ENCODE assay signal across 11 cellular contexts in genomic region chr9:98097836-98098235, GRCh38. TPM values are rescaled to one million over a fixed set of nuclear protein-coding genes. Genes with fewer than 3 reads are reported as not detected.
DNase-seq lines count a peak whose midpoint lies in the region; ATAC-seq and TF ChIP-seq lines count a peak whose summit lies in the region.
"Had no signal": no experiment of that assay in that cellular context is flagged by ENCODE, and none has a peak within 500 bp of the region (broad histone marks: within the 10 kb centered on the region; RNA-seq: fewer than 3 reads in every experiment).

No MANE protein-coding gene starts in this region.

- peaks cover 0 to 3% of the 10 kb centered on the region in 2 experiments; a peak in 1 of 4 replicates for H3K4me1 ChIP-seq in SK-N-SH (ENCODE audit: control insufficient read depth in 1 of 2, insufficient read depth in 2 of 2, low read depth in 1 of 2, low read length in 1 of 2)
- H3K4me1 ChIP-seq in heart left ventricle, result peaks cover 0 to 34% (median 0%) of the 10 kb centered on the region in 12 donors
- H3K4me1 ChIP-seq: vagina had no signal

- peaks cover 70% of the 10 kb centered on the region for H3K4me1 Mint-ChIP-seq in activated T-cell treated with anti-CD3 and anti-CD28 coated beads, Interleukin-2, amount 50 U/mL, for 24 hours (ENCODE audit: low read depth)
- H3K4me1 Mint-ChIP-seq in T-helper 1 cell treated with Interleukin-12 subunit alpha and Interleukin-12 subunit beta and Interleukin-4 antibody, amounts not matched to agents 30 μg/mL and 1 μg/mL, for 36 hours (ENCODE audit: low read depth), result peaks cover 66% of the 10 kb centered on the region
- H3K4me1 Mint-ChIP-seq in central memory CD8-positive, alpha-beta T cell, result peaks cover 67% of the 10 kb centered on the region
- peaks cover 67% of the 10 kb centered on the region for H3K4me1 Mint-ChIP-seq in stimulated activated naive CD8-positive, alpha-beta T cell treated with anti-CD3 and anti-CD28 coated beads, Interleukin-15, Interleukin-2, amounts not matched to agents 100 ng/mL and 50 ng/mL, for 24 hours (ENCODE audit: low read depth)

- no peak overlapping the region for H2AFZ ChIP-seq in SK-N-SH (ENCODE audit: low read depth)

- intact Hi-C loops in heart left ventricle (cut with DNase I), result no loop called here

- H3K36me3 ChIP-seq in SK-N-SH (replicated peaks in 1 of 2; ENCODE audit: control insufficient read depth in 1 of 2, insufficient read depth in 2 of 2, low read length in 1 of 2) (peaks cover 0 to 3% of the 10 kb centered on the region in 2 experiments), heart left ventricle (peaks cover 0 to 57% (median 0%) of the 10 kb centered on the region in 9 donors)

- no peaks in the 10 kb centered on the region for H3K9me2 ChIP-seq in SK-N-SH

- WGBS in SK-N-SH (ENCODE audit: low lambda C conversion rate), result 92% methylated on average over 4 of the region's 4 CpGs
- WGBS in heart left ventricle, 4 donors, result 87 to 90% (median 89%) methylated on average over 4 of the region's 4 CpGs

- H3K9me3 ChIP-seq in SK-N-SH, result no peaks in the 10 kb centered on the region
- no peaks in the 10 kb centered on the region for H3K9me3 ChIP-seq in heart left ventricle
- H3K9me3 ChIP-seq: vagina had no signal

- no peak overlapping the region for H3K4me2 ChIP-seq in SK-N-SH

- H3K79me2 ChIP-seq in SK-N-SH (ENCODE audit: insufficient read depth), result no peaks in the 10 kb centered on the region

- CTCF ChIA-PET in SK-N-SH (lab: Yijun Ruan, JAX), result interaction anchor here (1.3 kb wide), 2 partner anchors 12 to 157 kb away, joined by 3 read pairs; partner anchors contain the start of gene TBC1D2

- TF ChIP-seq RAD21 in SK-N-SH (IDR thresholded peaks at IDR 0.05; ENCODE audit: low read length), result no peak

- no peaks in the 10 kb centered on the region for H3F3A ChIP-seq in SK-N-SH (replicated peaks; ENCODE audit: insufficient read depth)

- H4K20me1 ChIP-seq in SK-N-SH (ENCODE audit: insufficient read depth), result no peaks in the 10 kb centered on the region

- H3K9me3 Mint-ChIP-seq in activated T-cell treated with anti-CD3 and anti-CD28 coated beads, Interleukin-2, amount 50 U/mL, for 24 hours, result no peaks in the 10 kb centered on the region
- no peaks in the 10 kb centered on the region for H3K9me3 Mint-ChIP-seq in T-helper 1 cell treated with Interleukin-12 subunit alpha and Interleukin-12 subunit beta and Interleukin-4 antibody, amounts not matched to agents 30 μg/mL and 1 μg/mL, for 36 hours
- no peaks in the 10 kb centered on the region for H3K9me3 Mint-ChIP-seq in central memory CD8-positive, alpha-beta T cell
- H3K9me3 Mint-ChIP-seq in stimulated activated naive CD8-positive, alpha-beta T cell treated with anti-CD3 and anti-CD28 coated beads, Interleukin-15, Interleukin-2, amounts not matched to agents 100 ng/mL and 50 ng/mL, for 24 hours, result no peaks in the 10 kb centered on the region

- ATAC-seq in central memory CD8-positive, alpha-beta T cell (replicated peaks; ENCODE audit: extremely low read depth, poor library complexity, severe bottlenecking), result no peak
- no peak for ATAC-seq in heart left ventricle

- H3K36me3 Mint-ChIP-seq in activated T-cell treated with anti-CD3 and anti-CD28 coated beads, Interleukin-2, amount 50 U/mL, for 24 hours (ENCODE audit: low read depth), result peaks cover 83% of the 10 kb centered on the region
- peaks cover 55% of the 10 kb centered on the region for H3K36me3 Mint-ChIP-seq in T-helper 1 cell treated with Interleukin-12 subunit alpha and Interleukin-12 subunit beta and Interleukin-4 antibody, amounts not matched to agents 30 μg/mL and 1 μg/mL, for 36 hours (ENCODE audit: low read depth)
- peaks cover 38% of the 10 kb centered on the region for H3K36me3 Mint-ChIP-seq in central memory CD8-positive, alpha-beta T cell (ENCODE audit: insufficient read depth)
- H3K36me3 Mint-ChIP-seq in stimulated activated naive CD8-positive, alpha-beta T cell treated with anti-CD3 and anti-CD28 coated beads, Interleukin-15, Interleukin-2, amounts not matched to agents 100 ng/mL and 50 ng/mL, for 24 hours (ENCODE audit: low read depth), result peaks cover 61% of the 10 kb centered on the region

- H3K27me3 ChIP-seq in SK-N-SH (ENCODE audit: insufficient read depth), result no peaks in the 10 kb centered on the region
- peaks cover 0 to 6% (median 0%) of the 10 kb centered on the region in 9 donors for H3K27me3 ChIP-seq in heart left ventricle
- H3K27me3 ChIP-seq: vagina had no signal

- no peak overlapping the region for H3K9ac ChIP-seq in SK-N-SH

- POLR2A ChIA-PET in SK-N-SH (lab: Yijun Ruan, JAX), result no interaction called here

- H3K4me3 Mint-ChIP-seq in activated T-cell treated with anti-CD3 and anti-CD28 coated beads, Interleukin-2, amount 50 U/mL, for 24 hours, result no peak overlapping the region
- H3K4me3 Mint-ChIP-seq in T-helper 1 cell treated with Interleukin-12 subunit alpha and Interleukin-12 subunit beta and Interleukin-4 antibody, amounts not matched to agents 30 μg/mL and 1 μg/mL, for 36 hours, result peak overlapping the region; percentile 58
- H3K4me3 Mint-ChIP-seq in central memory CD8-positive, alpha-beta T cell, result no peak overlapping the region
- no peak overlapping the region for H3K4me3 Mint-ChIP-seq in stimulated activated naive CD8-positive, alpha-beta T cell treated with anti-CD3 and anti-CD28 coated beads, Interleukin-15, Interleukin-2, amounts not matched to agents 100 ng/mL and 50 ng/mL, for 24 hours

- DNase-seq in activated T-cell treated with anti-CD3 and anti-CD28 coated beads, Interleukin-2, amount 50 U/mL, for 24 hours, result no peak
- DNase-seq in activated T-cell treated with anti-CD3 and anti-CD28 coated beads for 4 hours (no peak), SK-N-SH (no peak), heart left ventricle (no peak), anterior cingulate cortex (lab: John Stamatoyannopoulos, UW) (no peak)
- no peak for DNase-seq in central memory CD8-positive, alpha-beta T cell (ENCODE audit: low spot score in 2 of 2)
- DNase-seq: activated gamma-delta T cell had no signal

- no peak for TF ChIP-seq EP300 in SK-N-SH (IDR thresholded peaks at IDR 0.05; ENCODE audit: borderline replicate concordance in 1 of 2, low read depth in 1 of 2, low read length in 1 of 2)

- H3K27ac Mint-ChIP-seq in activated T-cell treated with anti-CD3 and anti-CD28 coated beads, Interleukin-2, amount 50 U/mL, for 24 hours, result peak overlapping the region; percentile 57
- peak overlapping the region; percentile 93 for H3K27ac Mint-ChIP-seq in T-helper 1 cell treated with Interleukin-12 subunit alpha and Interleukin-12 subunit beta and Interleukin-4 antibody, amounts not matched to agents 30 μg/mL and 1 μg/mL, for 36 hours
- peak overlapping the region; percentile 76 for H3K27ac Mint-ChIP-seq in central memory CD8-positive, alpha-beta T cell (ENCODE audit: low read depth)
- peak overlapping the region; percentile 27 for H3K27ac Mint-ChIP-seq in stimulated activated naive CD8-positive, alpha-beta T cell treated with anti-CD3 and anti-CD28 coated beads, Interleukin-15, Interleukin-2, amounts not matched to agents 100 ng/mL and 50 ng/mL, for 24 hours

- TF ChIP-seq CTCF in SK-N-SH (IDR thresholded peaks at IDR 0.05), result no peak
- TF ChIP-seq CTCF in heart left ventricle (IDR thresholded peaks at IDR 0.05), result no peak

- H3K4me3 ChIP-seq in SK-N-SH (ENCODE audit: low read depth in 2 of 2, low read length in 1 of 2), result no peak overlapping the region
- no peak overlapping the region for H3K4me3 ChIP-seq in heart left ventricle
- H3K4me3 ChIP-seq: lung, vagina had no signal

- no peak overlapping the region for H3K27ac ChIP-seq in SK-N-SH (ENCODE audit: low read depth in 2 of 2, low read length in 1 of 2)
- no peak overlapping the region for H3K27ac ChIP-seq in heart left ventricle
- H3K27ac ChIP-seq: vagina had no signal

- H3K27me3 Mint-ChIP-seq in activated T-cell treated with anti-CD3 and anti-CD28 coated beads, Interleukin-2, amount 50 U/mL, for 24 hours, result no peaks in the 10 kb centered on the region
- H3K27me3 Mint-ChIP-seq in T-helper 1 cell treated with Interleukin-12 subunit alpha and Interleukin-12 subunit beta and Interleukin-4 antibody, amounts not matched to agents 30 μg/mL and 1 μg/mL, for 36 hours (ENCODE audit: low read depth), result no peaks in the 10 kb centered on the region
- no peaks in the 10 kb centered on the region for H3K27me3 Mint-ChIP-seq in central memory CD8-positive, alpha-beta T cell
- H3K27me3 Mint-ChIP-seq in stimulated activated naive CD8-positive, alpha-beta T cell treated with anti-CD3 and anti-CD28 coated beads, Interleukin-15, Interleukin-2, amounts not matched to agents 100 ng/mL and 50 ng/mL, for 24 hours, result no peaks in the 10 kb centered on the region

- no peak for TF ChIP-seq POLR2A in heart left ventricle (IDR thresholded peaks at IDR 0.05)

TF ChIP-seq in SK-N-SH, 30 proteins besides CTCF, POLR2A, EP300 and RAD21 (continues in another document):
- TF ChIP-seq NRF1 (IDR thresholded peaks at IDR 0.05; ENCODE audit: low read depth, low read length) (no peak), SIN3A (IDR thresholded peaks at IDR 0.05; ENCODE audit: borderline replicate concordance, low read depth, low read length) (no peak), ELF1 (IDR thresholded peaks at IDR 0.05) (no peak), GATA2 (CRISPR knock-in tag; IDR thresholded peaks at IDR 0.05) (no peak), RXRA (IDR thresholded peaks at IDR 0.05; ENCODE audit: borderline replicate concordance, low read depth) (no peak), FOXJ3 (CRISPR knock-in tag; IDR thresholded peaks at IDR 0.05) (no peak), MEF2A (IDR thresholded peaks at IDR 0.05; ENCODE audit: borderline replicate concordance, low read depth) (no peak), MAX (IDR thresholded peaks at IDR 0.05; ENCODE audit: low read depth) (no peak), TCF12 (IDR thresholded peaks at IDR 0.05) (no peak), FOSL2 (IDR thresholded peaks at IDR 0.05; ENCODE audit: borderline replicate concordance, low read depth) (no peak), RCOR1 (IDR thresholded peaks at IDR 0.05; ENCODE audit: low read length) (no peak), YY1 (IDR thresholded peaks at IDR 0.05; ENCODE audit: low read depth) (no peak), RFX5 (IDR thresholded peaks at IDR 0.05; ENCODE audit: low read length) (no peak)

RNA-seq across cellular contexts. Expression of gene TRIM14, which starts 21.2 kb away (rescaled TPM):
- 13.4 and 15.3 TPM in 2 replicates for polyA plus RNA-seq in SK-N-SH (2012; rRNA removed)
- polyA plus RNA-seq in SK-N-SH (2012; cell fraction: cytosol; rRNA removed), result 10.7 and 16.1 TPM in 2 replicates
- 18.3 and 19.3 TPM in 2 replicates for polyA plus RNA-seq in SK-N-SH (2012; cell fraction: nucleus; rRNA removed)
- 10 to 100 TPM in 2 of 9 donors, 1 to 10 TPM in 6, under 1 TPM in 1; 0.89 to 20.8 (median 2.9) TPM for total RNA-seq in heart left ventricle
- polyA plus RNA-seq in heart left ventricle, result 1 to 10 TPM in 1 of 2 donors, under 1 TPM in 1; 0.99 to 1.5 TPM

RNA-seq across cellular contexts. Expression of gene NANS, which starts 41.3 kb away (rescaled TPM):
- 53.5 and 61.3 TPM in 2 replicates for polyA plus RNA-seq in SK-N-SH (2012; rRNA removed)
- polyA plus RNA-seq in SK-N-SH (2012; cell fraction: cytosol; rRNA removed), result 48.8 and 53.9 TPM in 2 replicates
- polyA plus RNA-seq in SK-N-SH (2012; cell fraction: nucleus; rRNA removed), result 37.0 and 46.0 TPM in 2 replicates
- 10 to 100 TPM; 24.3 to 59.0 (median 33.7) TPM for total RNA-seq in heart left ventricle
- polyA plus RNA-seq in heart left ventricle, result 100 to 1,000 TPM in 1 of 2 donors, 10 to 100 TPM in 1; 45.3 to 144 TPM

Comparison
In these comparisons a context has a peak if more than half of its experiments do, and no peak if none do; other contexts are left out.
1. H3K27ac Mint-ChIP-seq: peak in every context shown above with its lines; median percentile 93 in T-helper 1 cell treated with Interleukin-12 subunit alpha and Interleukin-12 subunit beta and Interleukin-4 antibody, amounts not matched to agents 30 μg/mL and 1 μg/mL, for 36 hours; 76 in central memory CD8-positive, alpha-beta T cell; 57 in activated T-cell treated with anti-CD3 and anti-CD28 coated beads, Interleukin-2, amount 50 U/mL, for 24 hours; 27 in stimulated activated naive CD8-positive, alpha-beta T cell treated with anti-CD3 and anti-CD28 coated beads, Interleukin-15, Interleukin-2, amounts not matched to agents 100 ng/mL and 50 ng/mL, for 24 hours.